2 cellular contexts compared by ENCODE assay signal in the genomic region with DNA sequence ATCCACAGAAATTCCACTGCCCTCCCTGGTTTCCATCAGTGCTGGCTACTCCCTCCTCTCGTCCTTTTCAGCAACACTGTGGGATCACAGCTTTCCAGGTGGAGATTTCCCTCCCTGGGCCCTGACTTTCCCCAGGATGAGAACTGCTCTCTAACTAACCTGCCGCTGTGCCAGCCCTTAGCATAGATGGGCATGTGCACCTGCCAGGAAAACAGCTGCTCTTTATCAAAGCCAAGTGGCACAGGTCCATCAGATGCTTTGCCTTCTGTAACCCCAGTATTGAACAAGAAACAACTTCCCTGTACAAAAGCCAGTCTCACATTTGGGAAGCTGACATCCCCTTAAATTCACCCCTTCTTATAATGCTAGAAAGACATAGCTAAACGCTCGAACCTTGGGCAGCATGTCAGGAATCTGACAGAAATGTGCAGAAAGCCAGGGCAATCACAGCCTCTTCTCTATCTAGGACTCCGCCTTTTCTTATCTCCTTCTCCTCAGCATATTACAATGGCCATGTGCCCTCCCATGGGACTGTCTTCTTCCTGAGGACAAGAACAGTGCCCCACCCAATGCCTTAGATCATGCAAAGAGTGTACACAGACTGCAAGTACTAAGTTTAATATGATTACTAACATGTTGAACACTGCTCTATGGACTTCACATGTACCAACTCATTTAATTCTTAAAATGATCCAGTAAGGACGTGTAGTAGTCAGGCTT.
TF ChIP-seq lines count a peak whose summit lies in the region.

No MANE protein-coding gene starts in this region.

TF ChIP-seq in liver, 16 proteins besides CTCF, POLR2A, EP300 and RAD21 (continued from another document):
- TF ChIP-seq REST (IDR thresholded peaks at IDR 0.05) = no peak
- peak; percentile 13 for TF ChIP-seq FOXA2 (IDR thresholded peaks at IDR 0.05)
- TF ChIP-seq TAF1 (conservative IDR thresholded peaks at IDR 0.05) = no peak
- TF ChIP-seq GABPA (IDR thresholded peaks at IDR 0.05 in 1 of 2, conservative IDR thresholded peaks at IDR 0.05 in 1 of 2) = no peak
- peak; percentile 77 to 83 for TF ChIP-seq RXRA (IDR thresholded peaks at IDR 0.05)
- no peak for TF ChIP-seq FOXA1 (IDR thresholded peaks at IDR 0.05)
- TF ChIP-seq MAX (IDR thresholded peaks at IDR 0.05) = peak; percentile 64
- TF ChIP-seq HNF4A (conservative IDR thresholded peaks at IDR 0.05) = peak; percentile 51 to 53
- TF ChIP-seq ATF3 (IDR thresholded peaks at IDR 0.05) = no peak
- TF ChIP-seq, protein P1, sequence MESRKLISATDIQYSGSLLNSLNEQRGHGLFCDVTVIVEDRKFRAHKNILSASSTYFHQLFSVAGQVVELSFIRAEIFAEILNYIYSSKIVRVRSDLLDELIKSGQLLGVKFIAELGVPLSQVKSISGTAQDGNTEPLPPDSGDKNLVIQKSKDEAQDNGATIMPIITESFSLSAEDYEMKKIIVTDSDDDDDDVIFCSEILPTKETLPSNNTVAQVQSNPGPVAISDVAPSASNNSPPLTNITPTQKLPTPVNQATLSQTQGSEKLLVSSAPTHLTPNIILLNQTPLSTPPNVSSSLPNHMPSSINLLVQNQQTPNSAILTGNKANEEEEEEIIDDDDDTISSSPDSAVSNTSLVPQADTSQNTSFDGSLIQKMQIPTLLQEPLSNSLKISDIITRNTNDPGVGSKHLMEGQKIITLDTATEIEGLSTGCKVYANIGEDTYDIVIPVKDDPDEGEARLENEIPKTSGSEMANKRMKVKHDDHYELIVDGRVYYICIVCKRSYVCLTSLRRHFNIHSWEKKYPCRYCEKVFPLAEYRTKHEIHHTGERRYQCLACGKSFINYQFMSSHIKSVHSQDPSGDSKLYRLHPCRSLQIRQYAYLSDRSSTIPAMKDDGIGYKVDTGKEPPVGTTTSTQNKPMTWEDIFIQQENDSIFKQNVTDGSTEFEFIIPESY (IDR thresholded peaks at IDR 0.05) = no peak
- no peak for TF ChIP-seq NR2F2 (IDR thresholded peaks at IDR 0.05)
- peak in 1 of 2 donors; percentile 16 for TF ChIP-seq JUND (IDR thresholded peaks at IDR 0.05)
- no peak for TF ChIP-seq EGR1 (IDR thresholded peaks at IDR 0.05; ENCODE audit: low read depth in 2 of 2)

TF ChIP-seq in HepG2, 621 proteins besides CTCF, POLR2A, EP300 and RAD21 (continued from another document):
- TF ChIP-seq NFAT5 (CRISPR knock-in tag; IDR thresholded peaks at IDR 0.05) (no peak), YEATS4 (CRISPR knock-in tag; IDR thresholded peaks at IDR 0.05; ENCODE audit: borderline replicate concordance) (no peak), ZHX2 (IDR thresholded peaks at IDR 0.05; ENCODE audit: low read depth) (no peak), ZHX2 (CRISPR knock-in tag; IDR thresholded peaks at IDR 0.05; ENCODE audit: borderline replicate concordance) (no peak), ZNF432 (CRISPR knock-in tag; IDR thresholded peaks at IDR 0.05; ENCODE audit: borderline replicate concordance) (no peak), SIN3B (IDR thresholded peaks at IDR 0.05; ENCODE audit: low read length) (no peak), MIER2 (CRISPR knock-in tag; IDR thresholded peaks at IDR 0.05) (no peak), FOXO4 (CRISPR knock-in tag; conservative IDR thresholded peaks at IDR 0.05) (no peak), NBN (conservative IDR thresholded peaks at IDR 0.05) (no peak), CENPT (CRISPR knock-in tag; IDR thresholded peaks at IDR 0.05; ENCODE audit: low read depth) (no peak), MAFK (conservative IDR thresholded peaks at IDR 0.05 in 1 of 2, IDR thresholded peaks at IDR 0.05 in 1 of 2; ENCODE audit: low read length in 2 of 2) (no peak), SRSF9 (IDR thresholded peaks at IDR 0.05; ENCODE audit: borderline replicate concordance, insufficient read depth, low read depth, low read length, poor library complexity, severe bottlenecking) (no peak), HNRNPL (IDR thresholded peaks at IDR 0.05; ENCODE audit: low read depth, low read length) (no peak)
- TF ChIP-seq, protein P2, sequence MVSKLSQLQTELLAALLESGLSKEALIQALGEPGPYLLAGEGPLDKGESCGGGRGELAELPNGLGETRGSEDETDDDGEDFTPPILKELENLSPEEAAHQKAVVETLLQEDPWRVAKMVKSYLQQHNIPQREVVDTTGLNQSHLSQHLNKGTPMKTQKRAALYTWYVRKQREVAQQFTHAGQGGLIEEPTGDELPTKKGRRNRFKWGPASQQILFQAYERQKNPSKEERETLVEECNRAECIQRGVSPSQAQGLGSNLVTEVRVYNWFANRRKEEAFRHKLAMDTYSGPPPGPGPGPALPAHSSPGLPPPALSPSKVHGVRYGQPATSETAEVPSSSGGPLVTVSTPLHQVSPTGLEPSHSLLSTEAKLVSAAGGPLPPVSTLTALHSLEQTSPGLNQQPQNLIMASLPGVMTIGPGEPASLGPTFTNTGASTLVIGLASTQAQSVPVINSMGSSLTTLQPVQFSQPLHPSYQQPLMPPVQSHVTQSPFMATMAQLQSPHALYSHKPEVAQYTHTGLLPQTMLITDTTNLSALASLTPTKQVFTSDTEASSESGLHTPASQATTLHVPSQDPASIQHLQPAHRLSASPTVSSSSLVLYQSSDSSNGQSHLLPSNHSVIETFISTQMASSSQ (IDR thresholded peaks at IDR 0.05; ENCODE audit: low read depth) = no peak
- TF ChIP-seq, protein P2 (CRISPR knock-in tag; IDR thresholded peaks at IDR 0.05; ENCODE audit: borderline replicate concordance) = no peak
- TF ChIP-seq, protein P3, sequence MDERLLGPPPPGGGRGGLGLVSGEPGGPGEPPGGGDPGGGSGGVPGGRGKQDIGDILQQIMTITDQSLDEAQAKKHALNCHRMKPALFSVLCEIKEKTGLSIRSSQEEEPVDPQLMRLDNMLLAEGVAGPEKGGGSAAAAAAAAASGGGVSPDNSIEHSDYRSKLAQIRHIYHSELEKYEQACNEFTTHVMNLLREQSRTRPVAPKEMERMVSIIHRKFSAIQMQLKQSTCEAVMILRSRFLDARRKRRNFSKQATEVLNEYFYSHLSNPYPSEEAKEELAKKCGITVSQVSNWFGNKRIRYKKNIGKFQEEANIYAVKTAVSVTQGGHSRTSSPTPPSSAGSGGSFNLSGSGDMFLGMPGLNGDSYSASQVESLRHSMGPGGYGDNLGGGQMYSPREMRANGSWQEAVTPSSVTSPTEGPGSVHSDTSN (CRISPR knock-in tag; IDR thresholded peaks at IDR 0.05) = no peak
- TF ChIP-seq, protein P4, sequence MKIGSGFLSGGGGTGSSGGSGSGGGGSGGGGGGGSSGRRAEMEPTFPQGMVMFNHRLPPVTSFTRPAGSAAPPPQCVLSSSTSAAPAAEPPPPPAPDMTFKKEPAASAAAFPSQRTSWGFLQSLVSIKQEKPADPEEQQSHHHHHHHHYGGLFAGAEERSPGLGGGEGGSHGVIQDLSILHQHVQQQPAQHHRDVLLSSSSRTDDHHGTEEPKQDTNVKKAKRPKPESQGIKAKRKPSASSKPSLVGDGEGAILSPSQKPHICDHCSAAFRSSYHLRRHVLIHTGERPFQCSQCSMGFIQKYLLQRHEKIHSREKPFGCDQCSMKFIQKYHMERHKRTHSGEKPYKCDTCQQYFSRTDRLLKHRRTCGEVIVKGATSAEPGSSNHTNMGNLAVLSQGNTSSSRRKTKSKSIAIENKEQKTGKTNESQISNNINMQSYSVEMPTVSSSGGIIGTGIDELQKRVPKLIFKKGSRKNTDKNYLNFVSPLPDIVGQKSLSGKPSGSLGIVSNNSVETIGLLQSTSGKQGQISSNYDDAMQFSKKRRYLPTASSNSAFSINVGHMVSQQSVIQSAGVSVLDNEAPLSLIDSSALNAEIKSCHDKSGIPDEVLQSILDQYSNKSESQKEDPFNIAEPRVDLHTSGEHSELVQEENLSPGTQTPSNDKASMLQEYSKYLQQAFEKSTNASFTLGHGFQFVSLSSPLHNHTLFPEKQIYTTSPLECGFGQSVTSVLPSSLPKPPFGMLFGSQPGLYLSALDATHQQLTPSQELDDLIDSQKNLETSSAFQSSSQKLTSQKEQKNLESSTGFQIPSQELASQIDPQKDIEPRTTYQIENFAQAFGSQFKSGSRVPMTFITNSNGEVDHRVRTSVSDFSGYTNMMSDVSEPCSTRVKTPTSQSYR (CRISPR knock-in tag; IDR thresholded peaks at IDR 0.05; ENCODE audit: borderline replicate concordance) = no peak
